In the genomic region with DNA sequence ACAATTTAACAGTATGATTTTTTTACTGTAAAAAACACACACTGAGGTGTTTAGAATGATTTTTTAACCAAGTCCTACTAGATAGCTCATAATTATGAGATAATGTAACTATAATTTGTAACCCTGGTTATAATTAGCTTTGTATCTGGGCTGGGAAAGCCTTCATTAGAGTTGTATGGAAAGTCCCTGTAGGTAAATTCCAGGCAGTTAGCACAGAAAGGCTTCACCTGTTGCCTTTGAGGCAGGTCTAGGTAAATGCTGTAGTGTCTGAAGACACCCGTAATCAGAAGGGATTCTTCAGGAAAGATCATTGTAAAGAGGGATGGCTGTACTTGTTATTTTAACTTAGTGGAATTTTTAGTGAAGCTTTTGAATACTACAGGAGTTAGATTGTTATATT, we compare ENCODE assay signal across 21 cellular contexts. TPM values are rescaled to one million over a fixed set of nuclear protein-coding genes. Genes with fewer than 3 reads are reported as not detected.
A peak's percentile ranks its signal among the peaks of the same experiment; 100 is the strongest.
DNase-seq lines count a peak whose midpoint lies in the region; ATAC-seq, FAIRE-seq and TF ChIP-seq lines count a peak whose summit lies in the region.
"Had no signal": no experiment of that assay in that cellular context is flagged by ENCODE, and none has a peak within 500 bp of the region (broad histone marks: within the 10 kb centered on the region; RNA-seq: fewer than 3 reads in every experiment).

No MANE protein-coding gene starts in this region.

- no peaks in the 10 kb centered on the region for H3K36me3 Mint-ChIP-seq in neural progenitor cell

- H3F3A ChIP-seq in neural progenitor cell (ENCODE audit: low read depth), result peaks cover 3% of the 10 kb centered on the region

- no peak for DNase-seq in GM18507 (ENCODE audit: extremely low spot score, insufficient read length, low read depth)
- DNase-seq in NCI-H1930 (lab: John Stamatoyannopoulos, UW), result peak; percentile 15 to 40
- no peak for DNase-seq in fibroblast of lung (ENCODE audit: low read depth in 2 of 2)
- DNase-seq in neural progenitor cell (ENCODE audit: low spot score), result no peak
- no peak for DNase-seq in ACHN
- DNase-seq: activated CD8-positive, alpha-beta memory T cell treated with anti-CD3 and anti-CD28 coated beads, Interleukin-2, amount 10 ng/mL, durations not matched to agents 7 days and 5 days; COR-L47; endodermal cell; head of caudate nucleus; left cardiac atrium; naive B cell; PC-3; transverse colon had no signal

- H3K27ac ChIP-seq in fibroblast of lung (ENCODE audit: insufficient read depth, low read length), result no peak overlapping the region
- no peak overlapping the region for H3K27ac ChIP-seq in neural progenitor cell
- H3K27ac ChIP-seq: SK-N-MC, VCaP had no signal

- H3K4me3 Mint-ChIP-seq in neural progenitor cell, result peak overlapping the region; percentile 90

- H3K79me2 ChIP-seq in fibroblast of lung (ENCODE audit: control insufficient read depth, insufficient read depth, low read length) (peaks cover 65% of the 10 kb centered on the region), neural progenitor cell (ENCODE audit: low read depth) (peaks cover 5% of the 10 kb centered on the region)

- peaks cover 13% of the 10 kb centered on the region for H3K4me1 Mint-ChIP-seq in neural progenitor cell

- H2AFZ ChIP-seq in fibroblast of lung (ENCODE audit: low read length) (no peak overlapping the region), neural progenitor cell (replicated peaks) (no peak overlapping the region)

- H3K27me3 ChIP-seq in fibroblast of lung (ENCODE audit: control insufficient read depth, insufficient read depth, low read length) (no peaks in the 10 kb centered on the region), neural progenitor cell (peaks cover 23% of the 10 kb centered on the region)

- H3K4me3 ChIP-seq in fibroblast of lung (replicated peaks in 1 of 4; ENCODE audit: control extremely low read depth in 1 of 4, insufficient read depth in 1 of 4, low read depth in 3 of 4, low read length in 4 of 4), result peak overlapping the region; percentile 83 to 94 (median 88)
- peak overlapping the region; percentile 86 for H3K4me3 ChIP-seq in neural progenitor cell
- H3K4me3 ChIP-seq: SK-N-MC had no signal

- peak; percentile 69 for FAIRE-seq in GM18507 (lab: Jason Lieb, UNC)
- FAIRE-seq: bronchial epithelial cell, HepG2 had no signal

- H3K27ac Mint-ChIP-seq in neural progenitor cell, result no peak overlapping the region
- H3K27ac Mint-ChIP-seq: activated CD8-positive, alpha-beta memory T cell treated with anti-CD3 and anti-CD28 coated beads, Interleukin-2, amount 10 ng/mL, durations not matched to agents 7 days and 5 days; endodermal cell; naive B cell had no signal

- H3K27me3 Mint-ChIP-seq in neural progenitor cell (ENCODE audit: insufficient read depth, low read depth), result peaks cover 15% of the 10 kb centered on the region

- no peaks in the 10 kb centered on the region for H3K9me3 Mint-ChIP-seq in neural progenitor cell
- H3K9me3 Mint-ChIP-seq: endodermal cell had no signal

- no peaks in the 10 kb centered on the region for H3K9me3 ChIP-seq in fibroblast of lung (ENCODE audit: control insufficient read depth, insufficient read depth, low read depth, low read length)
- H3K9me3 ChIP-seq in neural progenitor cell (ENCODE audit: low read depth), result no peaks in the 10 kb centered on the region
- H3K9me3 ChIP-seq: transverse colon had no signal

- H3K4me2 ChIP-seq in fibroblast of lung (ENCODE audit: extremely low read depth, insufficient read depth, low read length), result peak overlapping the region; percentile 88
- H3K4me2 ChIP-seq in neural progenitor cell, result peak overlapping the region; percentile 72

- H3K9ac ChIP-seq in fibroblast of lung (ENCODE audit: insufficient read depth, low read length) (no peak overlapping the region), neural progenitor cell (no peak overlapping the region)

- ATAC-seq in HG03095 (IDR thresholded peaks at IDR 0.05; ENCODE audit: unreplicated experiment) (no peak), HG03520 (IDR thresholded peaks at IDR 0.05; ENCODE audit: unreplicated experiment) (no peak), GM18519 (IDR thresholded peaks at IDR 0.05; ENCODE audit: low FRiP score, unreplicated experiment) (no peak)
- ATAC-seq: activated CD8-positive, alpha-beta memory T cell treated with anti-CD3 and anti-CD28 coated beads, Interleukin-2, amount 10 ng/mL, durations not matched to agents 7 days and 5 days; HepG2; left cardiac atrium; PC-3 had no signal

- peaks cover 11% of the 10 kb centered on the region for H3K4me1 ChIP-seq in fibroblast of lung (ENCODE audit: control insufficient read depth, extremely low read depth, insufficient read depth, low read length)
- H3K4me1 ChIP-seq in neural progenitor cell, result no peaks in the 10 kb centered on the region

- H4K20me1 ChIP-seq in fibroblast of lung (ENCODE audit: control insufficient read depth, extremely low read depth, insufficient read depth, low read length) (no peaks in the 10 kb centered on the region), neural progenitor cell (ENCODE audit: low read depth) (no peaks in the 10 kb centered on the region)

- in situ Hi-C loops in ACHN (cut with HindIII; ENCODE audit: low pct_ligation_motif_present, low pct_unique_long_range_greater_than_20kb, low sequenced_read_pairs), result no loop called here

- TF ChIP-seq CTCF in fibroblast of lung (conservative IDR thresholded peaks at IDR 0.05 in 1 of 2, IDR thresholded peaks at IDR 0.05 in 1 of 2; ENCODE audit: low read depth in 1 of 2, low read length in 2 of 2) (no peak), neural progenitor cell (IDR thresholded peaks at IDR 0.05) (no peak)

- H3K36me3 ChIP-seq in fibroblast of lung (ENCODE audit: control insufficient read depth, insufficient read depth, low read length) (no peaks in the 10 kb centered on the region), neural progenitor cell (no peaks in the 10 kb centered on the region)
- H3K36me3 ChIP-seq: transverse colon had no signal

RNA-seq across cellular contexts. Expression of a gene that starts 1.9 kb away (rescaled TPM):
- 44.2 and 51.7 TPM in 2 replicates for total RNA-seq in fibroblast of lung
- 50.2 and 70.5 TPM in 2 replicates for polyA plus RNA-seq in fibroblast of lung
- polyA plus RNA-seq in fibroblast of lung (2012), result 40.6 and 62.4 TPM in 2 replicates
- polyA minus RNA-seq in fibroblast of lung (ENCODE audit: low replicate concordance), result 17.3 and 41.2 TPM in 2 replicates
- 11.1 and 12.8 TPM in 2 replicates for total RNA-seq in neural progenitor cell (ENCODE audit: low replicate concordance)
- total RNA-seq: G401, HepG2 had no signal

Comparison
In these comparisons a context has a peak if more than half of its experiments do, and no peak if none do; other contexts are left out.
1. DNase-seq: peak in NCI-H1930 (2 of 2); none in GM18507 (single experiment), fibroblast of lung (0 of 2), neural progenitor cell (single experiment) and ACHN (single experiment).